Comparison of ENCODE assay signal across 9 cellular contexts in the genomic region with DNA sequence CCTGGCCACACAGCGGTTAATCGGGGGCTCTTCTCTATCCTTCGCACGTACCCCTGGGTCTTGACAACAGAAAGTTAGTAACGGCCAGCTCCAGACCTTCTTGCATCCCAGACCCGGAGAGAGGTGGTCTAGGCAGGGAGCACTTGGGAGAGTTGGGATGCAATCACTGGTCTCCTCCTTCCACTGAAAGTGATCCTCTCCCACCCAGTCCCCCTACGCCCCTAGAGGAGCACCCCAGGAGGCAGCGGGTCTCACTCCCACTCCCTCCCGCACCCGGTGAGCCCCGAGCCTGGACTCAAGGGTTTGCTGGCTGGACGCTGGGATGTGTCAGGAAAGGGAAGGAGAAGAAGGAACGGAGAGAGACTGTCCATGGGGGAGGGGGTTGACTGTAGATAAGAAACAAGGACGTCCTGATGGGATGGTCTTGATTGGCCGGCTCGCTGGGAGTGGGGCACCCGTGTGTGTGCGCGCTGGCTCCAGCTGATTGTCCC. TPM values are rescaled to one million over a fixed set of nuclear protein-coding genes. Genes with fewer than 3 reads are reported as not detected.
DNase-seq lines count a peak whose midpoint lies in the region; ATAC-seq and TF ChIP-seq lines count a peak whose summit lies in the region.
"Had no signal": no experiment of that assay in that cellular context is flagged by ENCODE, and none has a peak within 500 bp of the region (broad histone marks: within the 10 kb centered on the region; RNA-seq: fewer than 3 reads in every experiment).

No MANE protein-coding gene starts in this region.

- H3K36me3 Mint-ChIP-seq in activated CD8-positive, alpha-beta T cell treated with anti-CD3 and anti-CD28 coated beads for 36 hours (ENCODE audit: low read depth), result no peaks in the 10 kb centered on the region

- peaks cover 54% of the 10 kb centered on the region for H3K27me3 Mint-ChIP-seq in activated CD8-positive, alpha-beta T cell treated with anti-CD3 and anti-CD28 coated beads for 36 hours

- no peaks in the 10 kb centered on the region for H3K9me3 Mint-ChIP-seq in activated CD8-positive, alpha-beta T cell treated with anti-CD3 and anti-CD28 coated beads for 36 hours

- H3K4me1 Mint-ChIP-seq in activated CD8-positive, alpha-beta T cell treated with anti-CD3 and anti-CD28 coated beads for 36 hours (ENCODE audit: low read depth), result peaks cover 26% of the 10 kb centered on the region

- POLR2A ChIA-PET in activated CD8-positive, alpha-beta T cell treated with anti-CD3 and anti-CD28 coated beads for 36 hours (lab: Charles Lee), result no interaction called here

- H3K4me3 Mint-ChIP-seq in activated CD8-positive, alpha-beta T cell treated with anti-CD3 and anti-CD28 coated beads for 36 hours, result peak overlapping the region; percentile 38

- no peak overlapping the region for H3K27ac Mint-ChIP-seq in activated CD8-positive, alpha-beta T cell treated with anti-CD3 and anti-CD28 coated beads for 36 hours

- no peak for TF ChIP-seq CTCF in GM20000 (IDR thresholded peaks at IDR 0.05; ENCODE audit: extremely low read depth, missing control alignments)
- TF ChIP-seq CTCF in activated CD8-positive, alpha-beta T cell treated with anti-CD3 and anti-CD28 coated beads for 36 hours (IDR thresholded peaks at IDR 0.05), result no peak

- intact Hi-C loops in activated CD8-positive, alpha-beta T cell treated with anti-CD3 and anti-CD28 coated beads for 36 hours (cut with micrococcal nuclease), result no loop called here
- intact Hi-C loops in left ventricle myocardium superior (cut with micrococcal nuclease), result no loop called here
- intact Hi-C loops in sciatic nerve (cut with DNase I), result no loop called here

- DNase-seq in GM20000 (ENCODE audit: low spot score) (peak; percentile 21), left ventricle myocardium superior (peak; percentile 25), sciatic nerve (ENCODE audit: low spot score) (peak; percentile 51), NCI-H2081 treated with DMSO at 0.1 percent for 48 hours (lab: John Stamatoyannopoulos, UW) (no peak), NCI-H1930 (lab: John Stamatoyannopoulos, UW) (no peak)
- no peak for DNase-seq in activated CD8-positive, alpha-beta T cell treated with anti-CD3 and anti-CD28 coated beads for 36 hours
- DNase-seq: central memory CD4-positive, alpha-beta T cell had no signal

- CTCF ChIA-PET in activated CD8-positive, alpha-beta T cell treated with anti-CD3 and anti-CD28 coated beads for 36 hours (lab: Charles Lee), result no interaction called here

- ATAC-seq in activated CD8-positive, alpha-beta T cell treated with anti-CD3 and anti-CD28 coated beads for 36 hours, result no peak
- ATAC-seq in left ventricle myocardium superior (no peak), sciatic nerve (no peak), HG02938 (IDR thresholded peaks at IDR 0.05; ENCODE audit: unreplicated experiment) (no peak), HG03196 (IDR thresholded peaks at IDR 0.05; ENCODE audit: unreplicated experiment) (no peak)

RNA-seq across cellular contexts. Expression of a gene that starts 2.0 kb away (rescaled TPM):
- under 1 TPM; 0.04 to 0.11 TPM for total RNA-seq in activated CD8-positive, alpha-beta T cell treated with anti-CD3 and anti-CD28 coated beads for 36 hours
- 7.0 TPM for total RNA-seq in left ventricle myocardium superior
- total RNA-seq in sciatic nerve, result 2.5 TPM

Comparison
In these comparisons a context has a peak if more than half of its experiments do, and no peak if none do; other contexts are left out.
1. DNase-seq: peak in GM20000 (single experiment), left ventricle myocardium superior (single experiment) and sciatic nerve (single experiment); none in activated CD8-positive, alpha-beta T cell treated with anti-CD3 and anti-CD28 coated beads for 36 hours (single experiment), NCI-H2081 treated with DMSO at 0.1 percent for 48 hours (single experiment) and NCI-H1930 (0 of 2).